In the genomic region with DNA sequence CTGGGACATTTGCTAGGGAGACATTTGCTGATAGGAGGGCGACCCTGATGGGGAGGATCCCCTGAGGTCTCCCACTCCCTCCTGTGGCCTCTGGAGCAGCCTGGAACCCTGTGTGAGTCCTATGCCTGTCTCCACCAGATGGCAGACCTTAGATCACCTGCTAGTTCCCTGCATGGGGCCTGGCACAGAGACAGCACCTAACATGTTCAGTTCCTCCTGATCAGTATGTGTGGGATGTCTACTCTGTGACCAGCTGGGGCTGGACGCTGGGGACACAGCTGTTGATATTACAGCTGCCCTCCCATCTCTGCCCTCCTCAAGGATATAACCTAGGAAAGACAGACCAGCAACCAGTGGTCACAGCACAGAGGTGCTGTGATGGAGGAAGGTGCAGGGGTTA, we compare ENCODE assay signal across 8 cellular contexts. TPM values are rescaled to one million over a fixed set of nuclear protein-coding genes. Genes with fewer than 3 reads are reported as not detected.
A peak's percentile ranks its signal among the peaks of the same experiment; 100 is the strongest.
DNase-seq lines count a peak whose midpoint lies in the region; ATAC-seq and TF ChIP-seq lines count a peak whose summit lies in the region.

No MANE protein-coding gene starts in this region.

- no peaks in the 10 kb centered on the region for H3K9me3 ChIP-seq in BLaER1
- no peaks in the 10 kb centered on the region for H3K9me3 ChIP-seq in naive thymus-derived CD4-positive, alpha-beta T cell (ENCODE audit: control insufficient read depth in 2 of 3, low read length in 3 of 3)

- H3K27ac Mint-ChIP-seq in activated naive CD4-positive, alpha-beta T cell treated with anti-CD3 and anti-CD28 coated beads, Interleukin-2, amount 50 U/mL, for 72 hours: peak overlapping the region; percentile 89 to 97
- H3K27ac Mint-ChIP-seq in naive thymus-derived CD4-positive, alpha-beta T cell: peak overlapping the region; percentile 62 to 99 (median 94)

- H3K4me2 ChIP-seq in BLaER1: peak overlapping the region; percentile 98

- H3K27ac ChIP-seq in BLaER1 (peak overlapping the region; percentile 82; the same call in 1 of the 2 replicates), coronary artery (peak overlapping the region in 1 of 2 donors; percentile 39)
- H3K27ac ChIP-seq in naive thymus-derived CD4-positive, alpha-beta T cell (ENCODE audit: low read depth, low read length): peak overlapping the region; percentile 85

- peaks cover 98% of the 10 kb centered on the region for H3K4me1 ChIP-seq in BLaER1
- H3K4me1 ChIP-seq in naive thymus-derived CD4-positive, alpha-beta T cell (ENCODE audit: control insufficient read depth in 2 of 2, insufficient read depth in 2 of 2, low read length in 2 of 2): peaks cover 30 to 34% of the 10 kb centered on the region in 2 donors

- ATAC-seq in GM18861 (IDR thresholded peaks at IDR 0.05; ENCODE audit: unreplicated experiment): peak; percentile 23
- ATAC-seq in activated naive CD4-positive, alpha-beta T cell treated with anti-CD3 and anti-CD28 coated beads, Interleukin-2, amount 50 U/mL, for 72 hours: peak in 1 of 2 donors; percentile 30
- peak; percentile 66 for ATAC-seq in naive thymus-derived CD4-positive, alpha-beta T cell
- ATAC-seq in HG02938 (IDR thresholded peaks at IDR 0.05; ENCODE audit: unreplicated experiment): no peak

- H3K9ac ChIP-seq in BLaER1: no peak overlapping the region

- POLR2A ChIA-PET in naive thymus-derived CD4-positive, alpha-beta T cell (lab: Charles Lee): interaction anchor here (1.5 to 19.1 kb wide), 5 partner anchors 14 to 89 kb away, joined by 5 to 257 read pairs (median 6); no protein-coding TSS in a partner anchor

- peaks cover 11 to 26% of the 10 kb centered on the region in 2 donors for H3K36me3 Mint-ChIP-seq in activated naive CD4-positive, alpha-beta T cell treated with anti-CD3 and anti-CD28 coated beads, Interleukin-2, amount 50 U/mL, for 72 hours
- peaks cover 0 to 12% (median 3%) of the 10 kb centered on the region in 5 donors for H3K36me3 Mint-ChIP-seq in naive thymus-derived CD4-positive, alpha-beta T cell

- H3K4me3 ChIP-seq in BLaER1: no peak overlapping the region
- H3K4me3 ChIP-seq in naive thymus-derived CD4-positive, alpha-beta T cell (ENCODE audit: low read length): peak overlapping the region; percentile 87
- H3K4me3 ChIP-seq in coronary artery: no peak overlapping the region

- DNase-seq in NCI-H524 treated with DMSO at 0.1 percent for 48 hours (lab: John Stamatoyannopoulos, UW) (peak; percentile 40), mucosa of gallbladder (ENCODE audit: low spot score) (no peak), coronary artery (ENCODE audit: low spot score) (no peak)
- DNase-seq in activated naive CD4-positive, alpha-beta T cell treated with anti-CD3 and anti-CD28 coated beads, Interleukin-2, amount 50 U/mL, for 72 hours (ENCODE audit: low spot score in 2 of 2): no peak
- DNase-seq in naive thymus-derived CD4-positive, alpha-beta T cell: peak in 7 of 9 donors; percentile 45 to 69 (median 60)

- no peaks in the 10 kb centered on the region for H3K27me3 ChIP-seq in BLaER1
- H3K27me3 ChIP-seq in naive thymus-derived CD4-positive, alpha-beta T cell (ENCODE audit: control insufficient read depth in 2 of 2, insufficient read depth in 2 of 2, low read length in 2 of 2): no peaks in the 10 kb centered on the region

- peaks cover 44 to 65% (median 48%) of the 10 kb centered on the region in 7 donors for H3K4me1 Mint-ChIP-seq in naive thymus-derived CD4-positive, alpha-beta T cell

- CTCF ChIA-PET in naive thymus-derived CD4-positive, alpha-beta T cell (lab: Charles Lee): interaction anchor here (0.8 to 4.6 kb wide), 14 partner anchors 9 to 541 kb away, joined by 3 to 36 read pairs (median 5); no protein-coding TSS in a partner anchor

- H4K20me1 ChIP-seq in BLaER1: peaks cover 56% of the 10 kb centered on the region

- H3K27me3 Mint-ChIP-seq in naive thymus-derived CD4-positive, alpha-beta T cell: peaks cover 0 to 4% (median 0%) of the 10 kb centered on the region in 5 donors

- H3K4me3 Mint-ChIP-seq in naive thymus-derived CD4-positive, alpha-beta T cell: peak overlapping the region; percentile 83 to 98 (median 95)

- no peaks in the 10 kb centered on the region for H3K9me3 Mint-ChIP-seq in activated naive CD4-positive, alpha-beta T cell treated with anti-CD3 and anti-CD28 coated beads, Interleukin-2, amount 50 U/mL, for 72 hours
- no peaks in the 10 kb centered on the region for H3K9me3 Mint-ChIP-seq in naive thymus-derived CD4-positive, alpha-beta T cell

- intact Hi-C loops in naive thymus-derived CD4-positive, alpha-beta T cell (cut with micrococcal nuclease): loop anchor here (1.0 to 5.0 kb wide), 9 partner anchors 48 to 482 kb away; a partner anchor contains a TSS

- H3K36me3 ChIP-seq in BLaER1: no peaks in the 10 kb centered on the region
- H3K36me3 ChIP-seq in naive thymus-derived CD4-positive, alpha-beta T cell (ENCODE audit: control insufficient read depth in 2 of 3, insufficient read depth in 3 of 3, low read length in 3 of 3): peaks cover 0 to under 1% (median 0%) of the 10 kb centered on the region in 3 experiments

- no peak for TF ChIP-seq CTCF in coronary artery (IDR thresholded peaks at IDR 0.05)

RNA-seq across cellular contexts. Expression of a gene that starts 1.1 kb away (rescaled TPM):
- total RNA-seq in activated naive CD4-positive, alpha-beta T cell treated with anti-CD3 and anti-CD28 coated beads, Interleukin-2, amount 50 U/mL, for 72 hours: 100 to 1,000 TPM in 1 of 2 donors, 10 to 100 TPM in 1; 78.5 to 104 TPM
- 100 to 1,000 TPM; 179 to 326 (median 208) TPM for total RNA-seq in naive thymus-derived CD4-positive, alpha-beta T cell
- polyA plus RNA-seq in naive thymus-derived CD4-positive, alpha-beta T cell: 10 to 100 TPM; 62.6 to 85.7 TPM
- total RNA-seq in mucosa of gallbladder: 46.0 TPM

Comparison
In these comparisons a context has a peak if more than half of its experiments do, and no peak if none do; other contexts are left out.
1. DNase-seq: peak in NCI-H524 treated with DMSO at 0.1 percent for 48 hours (single experiment) and naive thymus-derived CD4-positive, alpha-beta T cell (7 of 9); none in activated naive CD4-positive, alpha-beta T cell treated with anti-CD3 and anti-CD28 coated beads, Interleukin-2, amount 50 U/mL, for 72 hours (0 of 2), mucosa of gallbladder (single experiment) and coronary artery (single experiment).